ENCODE assay signal across 8 cellular contexts in genomic region chr19:43777163-43777700, GRCh38. TPM values are rescaled to one million over a fixed set of nuclear protein-coding genes. Genes with fewer than 3 reads are reported as not detected.
DNase-seq lines count a peak whose midpoint lies in the region; ATAC-seq and TF ChIP-seq lines count a peak whose summit lies in the region.

No MANE protein-coding gene starts in this region.

- no peak for TF ChIP-seq CTCF in NB4 (IDR thresholded peaks at IDR 0.05; ENCODE audit: low read depth, low read length)

- no peak for TF ChIP-seq POLR2A in NB4 (IDR thresholded peaks at IDR 0.05; ENCODE audit: extremely low read depth, insufficient read length)

- peaks cover 16 to 24% of the 10 kb centered on the region in 2 donors for H3K36me3 Mint-ChIP-seq in activated T-cell treated with anti-CD3 and anti-CD28 coated beads, Interleukin-2, amount 50 U/mL, for 72 hours (ENCODE audit: insufficient read depth in 2 of 2)

- peak overlapping the region; percentile 61 for H3K27ac Mint-ChIP-seq in activated T-cell treated with anti-CD3 and anti-CD28 coated beads, Interleukin-2, amount 50 U/mL, for 72 hours

- H3K4me3 ChIP-seq in NB4 (ENCODE audit: low read depth, low read length) = peak overlapping the region; percentile 49
- H3K4me3 ChIP-seq in muscle layer of colon (ENCODE audit: low read depth in 1 of 2, low read length in 2 of 2) = no peak overlapping the region

- peak overlapping the region; percentile 74 to 94 for H3K4me3 Mint-ChIP-seq in activated T-cell treated with anti-CD3 and anti-CD28 coated beads, Interleukin-2, amount 50 U/mL, for 72 hours

- H3K4me1 Mint-ChIP-seq in activated T-cell treated with anti-CD3 and anti-CD28 coated beads, Interleukin-2, amount 50 U/mL, for 72 hours (ENCODE audit: low read depth) = peaks cover 65% of the 10 kb centered on the region

- H3K4me1 ChIP-seq in muscle layer of colon (ENCODE audit: insufficient read depth, low read length) = peaks cover 5% of the 10 kb centered on the region

- H3K9me3 Mint-ChIP-seq in activated T-cell treated with anti-CD3 and anti-CD28 coated beads, Interleukin-2, amount 50 U/mL, for 72 hours = no peaks in the 10 kb centered on the region

- DNase-seq in ELR (ENCODE audit: low read depth) (peak; percentile 55), NB4 (ENCODE audit: low read depth) (peak; percentile 91), occipital lobe (lab: John Stamatoyannopoulos, UW) (no peak), superior temporal gyrus (ENCODE audit: extremely low spot score) (no peak)
- peak in 1 of 2 donors; percentile 50 for DNase-seq in activated T-cell treated with anti-CD3 and anti-CD28 coated beads, Interleukin-2, amount 50 U/mL, for 72 hours

- peak overlapping the region; percentile 19 for H3K27ac ChIP-seq in muscle layer of colon (ENCODE audit: low read depth, low read length)

- no peaks in the 10 kb centered on the region for H3K27me3 Mint-ChIP-seq in activated T-cell treated with anti-CD3 and anti-CD28 coated beads, Interleukin-2, amount 50 U/mL, for 72 hours (ENCODE audit: low read depth)

- no peaks in the 10 kb centered on the region for H3K36me3 ChIP-seq in muscle layer of colon (ENCODE audit: insufficient read depth, low read length)

- H3K9ac ChIP-seq in muscle layer of colon (ENCODE audit: low read length) = no peak overlapping the region

- H3K27me3 ChIP-seq in muscle layer of colon (ENCODE audit: control insufficient read depth in 1 of 2, insufficient read depth in 2 of 2, low read length in 2 of 2) = peaks cover 0 to 9% of the 10 kb centered on the region in 2 donors

- peak; percentile 2 to 10 for ATAC-seq in activated T-cell treated with anti-CD3 and anti-CD28 coated beads, Interleukin-2, amount 50 U/mL, for 72 hours (replicated peaks in 1 of 2)
- ATAC-seq in HG03460 (IDR thresholded peaks at IDR 0.05; ENCODE audit: unreplicated experiment) = no peak
- ATAC-seq in HG03025 (IDR thresholded peaks at IDR 0.05; ENCODE audit: low FRiP score, unreplicated experiment) = no peak

- H3K9me3 ChIP-seq in muscle layer of colon (ENCODE audit: low read length) = no peaks in the 10 kb centered on the region

RNA-seq across cellular contexts. Expression of gene KCNN4, which starts 3.5 kb away (rescaled TPM):
- 100 to 1,000 TPM in 1 of 2 donors, 10 to 100 TPM in 1; 91.6 to 118 TPM for total RNA-seq in activated T-cell treated with anti-CD3 and anti-CD28 coated beads, Interleukin-2, amount 50 U/mL, for 72 hours
- total RNA-seq in occipital lobe = 0.16 TPM

RNA-seq across cellular contexts. Expression of gene SMG9, which starts 22.5 kb away (rescaled TPM):
- 10 to 100 TPM; 85.3 to 96.4 TPM for total RNA-seq in activated T-cell treated with anti-CD3 and anti-CD28 coated beads, Interleukin-2, amount 50 U/mL, for 72 hours
- 6.4 TPM for total RNA-seq in occipital lobe

RNA-seq across cellular contexts. Expression of gene LYPD5, which starts 25.0 kb away (rescaled TPM):
- total RNA-seq in activated T-cell treated with anti-CD3 and anti-CD28 coated beads, Interleukin-2, amount 50 U/mL, for 72 hours = 1 to 10 TPM in 1 of 2 donors, under 1 TPM in 1; 0.21 to 1.1 TPM
- 1.6 TPM for total RNA-seq in occipital lobe

RNA-seq across cellular contexts. Expression of gene ZNF283, which starts 49.9 kb away (rescaled TPM):
- total RNA-seq in activated T-cell treated with anti-CD3 and anti-CD28 coated beads, Interleukin-2, amount 50 U/mL, for 72 hours = 1 to 10 TPM; 6.9 to 7.3 TPM
- total RNA-seq in occipital lobe = 44.8 TPM

Comparison
In these comparisons a context has a peak if more than half of its experiments do, and no peak if none do; other contexts are left out.
1. DNase-seq: peak in ELR (single experiment) and NB4 (single experiment); none in occipital lobe (single experiment) and superior temporal gyrus (single experiment).
2. ATAC-seq: peak in activated T-cell treated with anti-CD3 and anti-CD28 coated beads, Interleukin-2, amount 50 U/mL, for 72 hours (2 of 2); none in HG03460 (single experiment) and HG03025 (single experiment).
3. RNA of gene KCNN4, which starts 3.5 kb away (total RNA-seq): 91.6 to 118 TPM in activated T-cell treated with anti-CD3 and anti-CD28 coated beads, Interleukin-2, amount 50 U/mL, for 72 hours; 0.16 TPM in occipital lobe (single experiment); every median in the first group is over 10 times any median in the second.
4. RNA of gene SMG9, which starts 22.5 kb away (total RNA-seq): 85.3 to 96.4 TPM in activated T-cell treated with anti-CD3 and anti-CD28 coated beads, Interleukin-2, amount 50 U/mL, for 72 hours; 6.4 TPM in occipital lobe (single experiment); every median in the first group is over 10 times any median in the second.